20 cellular contexts compared by ENCODE assay signal in genomic region chr5:2223303-2223702, GRCh38.
A peak's percentile ranks its signal among the peaks of the same experiment; 100 is the strongest.
DNase-seq lines count a peak whose midpoint lies in the region; ATAC-seq, FAIRE-seq and TF ChIP-seq lines count a peak whose summit lies in the region.
"Had no signal": no experiment of that assay in that cellular context is flagged by ENCODE, and none has a peak within 500 bp of the region (broad histone marks: within the 10 kb centered on the region; RNA-seq: fewer than 3 reads in every experiment).

No MANE protein-coding gene starts in this region.

- H3K4me1 ChIP-seq in lower lobe of right lung = no peaks in the 10 kb centered on the region
- no peaks in the 10 kb centered on the region for H3K4me1 ChIP-seq in Caco-2
- H3K4me1 ChIP-seq: A549, SJSA1 had no signal

- FAIRE-seq in GM19239 (lab: Jason Lieb, UNC) = no peak
- FAIRE-seq: A549 had no signal

- no peaks in the 10 kb centered on the region for H3K36me3 ChIP-seq in lower lobe of right lung
- H3K36me3 ChIP-seq in Caco-2 (ENCODE audit: control insufficient read depth, insufficient read depth, low read length) = no peaks in the 10 kb centered on the region
- H3K36me3 ChIP-seq: BLaER1 treated with 17β-estradiol and CSF1 and Interleukin-3, amounts not matched to agents 10 nM and 100 nM; MG63; SJSA1 had no signal

- DNase-seq in DMS153 (lab: John Stamatoyannopoulos, UW) (peak; percentile 91), HT1080 (ENCODE audit: low read depth) (peak; percentile 44), SK-MEL-5 (ENCODE audit: low read depth, low spot score) (peak; percentile 61), lower lobe of right lung (no peak), Caco-2 (no peak), GM19239 (ENCODE audit: insufficient read length, low spot score) (no peak)
- DNase-seq: DMS 273 treated with DMSO at 0.1 percent for 48 hours, HCEC 1CT, MG63, NCI-H1092 treated with DMSO at 0.1 percent for 48 hours, NCI-H1694, NCI-H2107, NCI-H345, NCI-H69 had no signal

- CTCF ChIA-PET in Caco-2 (lab: Charles Lee) = no interaction called here

- TF ChIP-seq CTCF in lower lobe of right lung (IDR thresholded peaks at IDR 0.05) (no peak), Caco-2 (IDR thresholded peaks at IDR 0.05; ENCODE audit: insufficient read depth in 1 of 2, low read depth in 1 of 2, low read length in 1 of 2, severe bottlenecking in 1 of 2, unreplicated experiment in 1 of 2) (no peak)

- H3K27me3 ChIP-seq in lower lobe of right lung (ENCODE audit: low read depth) (no peaks in the 10 kb centered on the region), Caco-2 (replicated peaks; ENCODE audit: control insufficient read depth, insufficient read depth, low read length) (no peaks in the 10 kb centered on the region)
- H3K27me3 ChIP-seq: BLaER1 treated with 17β-estradiol and CSF1 and Interleukin-3, amounts not matched to agents 10 nM and 100 nM; SJSA1 had no signal

- H3K9me3 ChIP-seq in lower lobe of right lung = no peaks in the 10 kb centered on the region
- no peaks in the 10 kb centered on the region for H3K9me3 ChIP-seq in Caco-2
- H3K9me3 ChIP-seq: A549, MG63 had no signal

- H3K4me3 ChIP-seq in lower lobe of right lung (no peak overlapping the region), Caco-2 (ENCODE audit: low read depth, low read length) (no peak overlapping the region)
- H3K4me3 ChIP-seq: A549; BLaER1 treated with 17β-estradiol and CSF1 and Interleukin-3, amounts not matched to agents 10 nM and 100 nM; MG63; SJSA1 had no signal

- intact Hi-C loops in lower lobe of right lung (cut with DNase I) = no loop called here
- intact Hi-C loops in Caco-2 (cut with micrococcal nuclease; ENCODE audit: unreplicated experiment) = no loop called here

- peaks cover 13% of the 10 kb centered on the region for H3K9me3 Mint-ChIP-seq in Caco-2 (ENCODE audit: unreplicated experiment)

- no peak overlapping the region for H3K4me3 Mint-ChIP-seq in Caco-2 (ENCODE audit: unreplicated experiment)

- no peak overlapping the region for H3K27ac Mint-ChIP-seq in Caco-2 (ENCODE audit: unreplicated experiment)

- peaks cover 10% of the 10 kb centered on the region for H3K27me3 Mint-ChIP-seq in Caco-2 (ENCODE audit: insufficient read depth, unreplicated experiment)

- BruUV-seq in Caco-2 (replicated peaks; lab: Mats Ljungman, UMichigan) = no TSS peak

- ATAC-seq in lower lobe of right lung = peak; percentile 47 to 48
- ATAC-seq in HG03432 (IDR thresholded peaks at IDR 0.05; ENCODE audit: unreplicated experiment) = no peak
- ATAC-seq: A549 had no signal

- H3K4me1 Mint-ChIP-seq in Caco-2 (ENCODE audit: low read depth, unreplicated experiment) = no peaks in the 10 kb centered on the region

- in situ Hi-C loops in SK-MEL-5 (cut with HindIII; ENCODE audit: low pct_unique_long_range_greater_than_20kb, low sequenced_read_pairs) = no loop called here

- POLR2A ChIA-PET in Caco-2 (lab: Charles Lee) = no interaction called here

- H3K36me3 Mint-ChIP-seq in Caco-2 (ENCODE audit: insufficient read depth, unreplicated experiment) = no peaks in the 10 kb centered on the region

- H3K27ac ChIP-seq in lower lobe of right lung = no peak overlapping the region
- H3K27ac ChIP-seq: A549; BLaER1 treated with 17β-estradiol and CSF1 and Interleukin-3, amounts not matched to agents 10 nM and 100 nM; KMS-11; RWPE1; SJSA1 had no signal

Comparison
In these comparisons a context has a peak if more than half of its experiments do, and no peak if none do; other contexts are left out.
1. DNase-seq: peak in DMS153 (single experiment), HT1080 (single experiment) and SK-MEL-5 (single experiment); none in lower lobe of right lung (single experiment), Caco-2 (0 of 2) and GM19239 (single experiment).